21 cellular contexts compared by ENCODE assay signal in genomic region chr11:61538636-61538961, GRCh38. TPM values are rescaled to one million over a fixed set of nuclear protein-coding genes. Genes with fewer than 3 reads are reported as not detected.
DNase-seq lines count a peak whose midpoint lies in the region; ATAC-seq, FAIRE-seq and TF ChIP-seq lines count a peak whose summit lies in the region.
"Had no signal": no experiment of that assay in that cellular context is flagged by ENCODE, and none has a peak within 500 bp of the region (broad histone marks: within the 10 kb centered on the region; RNA-seq: fewer than 3 reads in every experiment).

No MANE protein-coding gene starts in this region.

- intact Hi-C loops in sciatic nerve (cut with DNase I): no loop called here

- H3K27me3 ChIP-seq in mesenchymal stem cell (ENCODE audit: control insufficient read depth in 1 of 2, insufficient read depth in 1 of 2, low read length in 2 of 2): peaks cover 22 to 72% of the 10 kb centered on the region in 2 experiments
- H3K27me3 ChIP-seq: BLaER1 treated with 17β-estradiol and CSF1 and Interleukin-3, amounts not matched to agents 10 nM and 100 nM had no signal

- H3K4me1 ChIP-seq in mesenchymal stem cell (ENCODE audit: control insufficient read depth, insufficient read depth, low read depth, low read length): peaks cover 8% of the 10 kb centered on the region

- no peak overlapping the region for H3K18ac ChIP-seq in mesenchymal stem cell (ENCODE audit: low read depth in 1 of 2, low read length in 2 of 2)

- H3K4me3 ChIP-seq in mesenchymal stem cell (ENCODE audit: insufficient read depth in 1 of 2, low read depth in 1 of 2, low read length in 2 of 2): no peak overlapping the region
- H3K4me3 ChIP-seq: BLaER1 treated with 17β-estradiol and CSF1 and Interleukin-3, amounts not matched to agents 10 nM and 100 nM had no signal

- TF ChIP-seq CTCF in 22Rv1 (IDR thresholded peaks at IDR 0.05) (no peak), VCaP (conservative IDR thresholded peaks at IDR 0.05) (no peak)

- H3K79me1 ChIP-seq in mesenchymal stem cell (replicated peaks; ENCODE audit: low read length, poor library complexity, severe bottlenecking): no peaks in the 10 kb centered on the region

- 91% methylated on average over 9 of the region's 9 CpGs for WGBS in mesenchymal stem cell

- H4K91ac ChIP-seq in mesenchymal stem cell (ENCODE audit: low read length): peak overlapping the region; percentile 35

- no peak overlapping the region for H4K8ac ChIP-seq in mesenchymal stem cell (ENCODE audit: low read length)

- H2BK12ac ChIP-seq in mesenchymal stem cell (ENCODE audit: low read length in 2 of 2): no peak overlapping the region

- H3K14ac ChIP-seq in mesenchymal stem cell (ENCODE audit: low read length in 2 of 2): no peak overlapping the region

- no peak overlapping the region for H3K4me2 ChIP-seq in mesenchymal stem cell (ENCODE audit: low read length, poor library complexity, severe bottlenecking)
- H3K4me2 ChIP-seq: BLaER1 treated with 17β-estradiol and CSF1 and Interleukin-3, amounts not matched to agents 10 nM and 100 nM had no signal

- no peak overlapping the region for H2BK120ac ChIP-seq in mesenchymal stem cell (ENCODE audit: low read depth, low read length)

- H2BK5ac ChIP-seq in mesenchymal stem cell (ENCODE audit: low read depth, low read length, poor library complexity, severe bottlenecking): no peak overlapping the region

- no peak overlapping the region for H3K9ac ChIP-seq in mesenchymal stem cell (ENCODE audit: low read length)
- H3K9ac ChIP-seq: BLaER1 treated with 17β-estradiol and CSF1 and Interleukin-3, amounts not matched to agents 10 nM and 100 nM had no signal

- no peak overlapping the region for H2BK15ac ChIP-seq in mesenchymal stem cell (ENCODE audit: low read depth, poor library complexity, severe bottlenecking)

- no peak overlapping the region for H3K23ac ChIP-seq in mesenchymal stem cell (ENCODE audit: low read length in 2 of 2)

- H2AK5ac ChIP-seq in mesenchymal stem cell (ENCODE audit: low read length, severe bottlenecking): no peak overlapping the region

- no peak for TF ChIP-seq POLR2A in GM12892 (IDR thresholded peaks at IDR 0.05; ENCODE audit: low read depth, low read length)

- H3K27ac ChIP-seq in 22Rv1 (peak overlapping the region; percentile 36), VCaP (peak overlapping the region; percentile 56), mesenchymal stem cell (ENCODE audit: low read length, poor library complexity, severe bottlenecking) (no peak overlapping the region)
- H3K27ac ChIP-seq: BLaER1 treated with 17β-estradiol and CSF1 and Interleukin-3, amounts not matched to agents 10 nM and 100 nM had no signal

- H3K4ac ChIP-seq in mesenchymal stem cell (ENCODE audit: low read depth in 1 of 2, low read length in 2 of 2): no peak overlapping the region

- H3K9me3 ChIP-seq in mesenchymal stem cell (ENCODE audit: control insufficient read depth, low read length): no peaks in the 10 kb centered on the region
- H3K9me3 ChIP-seq: BLaER1 treated with 17β-estradiol and CSF1 and Interleukin-3, amounts not matched to agents 10 nM and 100 nM had no signal

- H2AFZ ChIP-seq in mesenchymal stem cell (ENCODE audit: low read depth, low read length): no peak overlapping the region

- DNase-seq in mesenchymal stem cell: no peak
- DNase-seq in sciatic nerve (ENCODE audit: low spot score): no peak
- DNase-seq in stimulated activated CD4-positive, alpha-beta T cell treated with anti-CD3 and anti-CD28 coated beads, Interleukin-4, amount 100 ng/mL, for 24 hours: no peak
- no peak for DNase-seq in GM12892 (ENCODE audit: insufficient read length)
- DNase-seq: ACHN; CD4-positive, alpha-beta memory T cell; COR-L47; DMS153; DMS79 treated with DMSO at 0.1 percent for 48 hours; EL had no signal

- peak; percentile 51 for ATAC-seq in sciatic nerve
- no peak for ATAC-seq in GM21381 (IDR thresholded peaks at IDR 0.05; ENCODE audit: unreplicated experiment)
- ATAC-seq: HCT116 had no signal

- H3K36me3 ChIP-seq in mesenchymal stem cell (ENCODE audit: control insufficient read depth in 1 of 2, insufficient read depth in 2 of 2, low read depth in 1 of 2, low read length in 2 of 2): no peaks in the 10 kb centered on the region
- H3K36me3 ChIP-seq: BLaER1 treated with 17β-estradiol and CSF1 and Interleukin-3, amounts not matched to agents 10 nM and 100 nM had no signal

- no peak for FAIRE-seq in GM12892 (lab: Jason Lieb, UNC)
- FAIRE-seq: D721Med, G401.6, GM19239, H54 had no signal

RNA-seq across cellular contexts. Expression of gene LRRC10B, which starts 30.1 kb away (rescaled TPM):
- polyA plus RNA-seq in mesenchymal stem cell (2013, experiment 1 of 2): not detected
- polyA plus RNA-seq in mesenchymal stem cell (2013, experiment 2 of 2): 0.03 TPM
- total RNA-seq in sciatic nerve: 0.98 TPM
- polyA plus RNA-seq in GM12892 (2012; ENCODE audit: missing spikeins): not detected
- total RNA-seq: A172; CD4-positive, alpha-beta memory T cell had no signal
- polyA plus RNA-seq: CD4-positive, alpha-beta memory T cell; IgD-negative memory B cell had no signal

RNA-seq across cellular contexts. Expression of gene SYT7, which starts 42.3 kb away (rescaled TPM):
- polyA plus RNA-seq in mesenchymal stem cell (2013, experiment 1 of 2): 0.06 TPM
- under 0.01 TPM for polyA plus RNA-seq in mesenchymal stem cell (2013, experiment 2 of 2)
- total RNA-seq in sciatic nerve: 3.7 TPM
- polyA plus RNA-seq in GM12892 (2012; ENCODE audit: missing spikeins): not detected
- total RNA-seq: CD4-positive, alpha-beta memory T cell had no signal
- polyA plus RNA-seq: CD4-positive, alpha-beta memory T cell; IgD-negative memory B cell had no signal
